10 cellular contexts compared by ENCODE assay signal in the genomic region with DNA sequence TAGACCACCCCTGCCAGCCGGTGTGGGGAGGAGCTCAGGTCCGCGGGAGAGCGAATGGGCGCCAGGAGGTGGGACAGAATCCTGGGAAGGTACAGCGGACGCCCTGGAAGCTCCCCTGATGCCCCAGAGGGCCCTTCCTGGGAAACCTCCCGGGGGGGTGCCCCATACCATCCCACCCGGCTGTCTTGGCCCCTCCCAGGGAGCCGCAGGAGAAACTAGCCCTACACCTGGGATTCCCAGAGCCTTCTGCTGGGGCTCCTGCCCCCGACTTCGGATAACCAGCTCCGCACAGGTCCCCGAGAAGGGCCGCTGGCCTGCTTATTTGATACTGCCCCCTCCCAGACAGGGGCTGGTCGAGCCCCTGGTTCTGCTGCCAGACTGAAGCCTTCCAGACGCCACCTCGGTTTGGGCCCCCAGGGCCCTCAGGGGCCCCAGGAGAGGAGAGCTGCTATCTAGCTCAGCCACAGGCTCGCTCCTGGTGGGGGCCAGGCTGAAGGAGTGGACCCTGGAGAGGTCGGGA. TPM values are rescaled to one million over a fixed set of nuclear protein-coding genes. Genes with fewer than 3 reads are reported as not detected.
DNase-seq lines count a peak whose midpoint lies in the region; FAIRE-seq and TF ChIP-seq lines count a peak whose summit lies in the region.
"Had no signal": no experiment of that assay in that cellular context is flagged by ENCODE, and none has a peak within 500 bp of the region (broad histone marks: within the 10 kb centered on the region; RNA-seq: fewer than 3 reads in every experiment).

No MANE protein-coding gene starts in this region.

- H3K27ac ChIP-seq in BLaER1 treated with 17β-estradiol and CSF1 and Interleukin-3, amounts not matched to agents 10 nM and 100 nM: no peak overlapping the region
- H3K27ac ChIP-seq in H9 (ENCODE audit: insufficient read length, low read depth, low read length) (no peak overlapping the region), astrocyte (ENCODE audit: low read depth, low read length) (no peak overlapping the region), neural cell (ENCODE audit: low read length) (no peak overlapping the region), caudate nucleus (ENCODE audit: low read depth, low read length) (no peak overlapping the region)

- H4K8ac ChIP-seq in H9 (replicated peaks; ENCODE audit: insufficient read length, low read depth, low read length): no peak overlapping the region

- TF ChIP-seq RAD21 in neural cell (conservative IDR thresholded peaks at IDR 0.05): no peak

- no peaks in the 10 kb centered on the region for H3F3A ChIP-seq in neural cell (ENCODE audit: insufficient read depth, low read length, poor library complexity, severe bottlenecking)

- H2AK5ac ChIP-seq in H9 (ENCODE audit: insufficient read length, low read length): no peak overlapping the region

- H3K36me3 Mint-ChIP-seq in H9 (ENCODE audit: insufficient read depth in 1 of 3, low read depth in 3 of 3): no peaks in the 10 kb centered on the region; a peak in 1 of 7 replicates
- H3K36me3 Mint-ChIP-seq in astrocyte (ENCODE audit: low read depth, unreplicated experiment): no peaks in the 10 kb centered on the region

- TF ChIP-seq CTCF in H9 (conservative IDR thresholded peaks at IDR 0.05) (no peak), astrocyte (IDR thresholded peaks at IDR 0.05; ENCODE audit: insufficient read depth, low read depth, low read length) (no peak), neural cell (IDR thresholded peaks at IDR 0.05; ENCODE audit: poor library complexity, severe bottlenecking) (no peak), lower leg skin (IDR thresholded peaks at IDR 0.05) (no peak)

- peak overlapping the region in 1 of 11 experiments; percentile 60; a peak in 1 of 22 replicates for H3K9ac ChIP-seq in BLaER1 treated with 17β-estradiol and CSF1 and Interleukin-3, amounts not matched to agents 10 nM and 100 nM
- H3K9ac ChIP-seq in H9 (ENCODE audit: extremely low read depth, insufficient read length, low read length) (no peak overlapping the region), astrocyte (ENCODE audit: low read length) (no peak overlapping the region), neural cell (ENCODE audit: low read length) (peak overlapping the region; percentile 18)

- no peak overlapping the region for H2AFZ ChIP-seq in H9 (ENCODE audit: low read length)
- no peak overlapping the region for H2AFZ ChIP-seq in astrocyte (ENCODE audit: low read depth, low read length)
- no peak overlapping the region for H2AFZ ChIP-seq in neural cell (ENCODE audit: low read depth, low read length)

- H3K27ac Mint-ChIP-seq in H9 (no peak overlapping the region; a peak in 1 of 7 replicates), astrocyte (ENCODE audit: unreplicated experiment) (peak overlapping the region; percentile 53)

- peaks cover 58 to 77% (median 77%) of the 10 kb centered on the region in 11 experiments for H3K27me3 ChIP-seq in BLaER1 treated with 17β-estradiol and CSF1 and Interleukin-3, amounts not matched to agents 10 nM and 100 nM
- peaks cover 58% of the 10 kb centered on the region for H3K27me3 ChIP-seq in H9 (ENCODE audit: insufficient read depth, low read length)
- H3K27me3 ChIP-seq in astrocyte (ENCODE audit: insufficient read depth, low read length): peaks cover 32% of the 10 kb centered on the region
- peaks cover 57% of the 10 kb centered on the region for H3K27me3 ChIP-seq in neural cell (ENCODE audit: insufficient read depth, low read depth, low read length)

- H3K36me3 ChIP-seq in BLaER1 treated with 17β-estradiol and CSF1 and Interleukin-3, amounts not matched to agents 10 nM and 100 nM: peaks cover 0 to 13% (median 6%) of the 10 kb centered on the region in 11 experiments; a peak in 10 of 22 replicates
- H3K36me3 ChIP-seq in astrocyte (ENCODE audit: insufficient read depth, low read length): no peaks in the 10 kb centered on the region
- H3K36me3 ChIP-seq in neural cell (ENCODE audit: insufficient read depth, low read length): no peaks in the 10 kb centered on the region

- no peak overlapping the region for H2BK5ac ChIP-seq in H9 (ENCODE audit: insufficient read length, low read length)

- H3T11ph ChIP-seq in H9 (ENCODE audit: low read length): no peak overlapping the region

- H3K27me3 Mint-ChIP-seq in H9 (ENCODE audit: low read depth): peaks cover 88% of the 10 kb centered on the region
- peaks cover 23% of the 10 kb centered on the region for H3K27me3 Mint-ChIP-seq in astrocyte (ENCODE audit: low read depth, unreplicated experiment)

- peaks cover 0 to 8% (median 0%) of the 10 kb centered on the region in 11 experiments; a peak in 4 of 22 replicates for H3K9me3 ChIP-seq in BLaER1 treated with 17β-estradiol and CSF1 and Interleukin-3, amounts not matched to agents 10 nM and 100 nM (replicated peaks in 1 of 11)
- H3K9me3 ChIP-seq in H9 (ENCODE audit: control insufficient read depth, low read depth, low read length): no peaks in the 10 kb centered on the region
- H3K9me3 ChIP-seq in astrocyte (ENCODE audit: insufficient read depth, low read depth, low read length): no peaks in the 10 kb centered on the region
- no peaks in the 10 kb centered on the region for H3K9me3 ChIP-seq in neural cell (ENCODE audit: low read length)

- H3K14ac ChIP-seq in H9 (ENCODE audit: insufficient read depth, low read length): no peak overlapping the region

- peaks cover 32% of the 10 kb centered on the region for H3K23me2 ChIP-seq in H9 (ENCODE audit: insufficient read length, low read depth, low read length, poor library complexity, severe bottlenecking)

- no peaks in the 10 kb centered on the region for H3K79me1 ChIP-seq in H9 (ENCODE audit: insufficient read depth, low read depth, low read length, poor library complexity, severe bottlenecking)

- H4K5ac ChIP-seq in H9 (ENCODE audit: insufficient read length, low read depth, low read length): no peak overlapping the region

- H3K4me1 Mint-ChIP-seq in H9 (peaks cover 21 to 30% of the 10 kb centered on the region in 2 experiments), astrocyte (ENCODE audit: low read depth, unreplicated experiment) (peaks cover 2% of the 10 kb centered on the region)

- no peak overlapping the region for H3K23ac ChIP-seq in H9 (ENCODE audit: insufficient read length, low read depth, low read length)

- WGBS in H9 (ENCODE audit: extremely low coverage, insufficient read length, low lambda C conversion rate): no CpG with 5 or more reads among the region's 20 CpGs
- WGBS in lower leg skin, 2 donors: 10 to 24% methylated on average over 14 to 19 of the region's 20 CpGs

- no peak for TF ChIP-seq EP300 in neural cell (conservative IDR thresholded peaks at IDR 0.05; ENCODE audit: poor library complexity, severe bottlenecking)

- H3K9me3 Mint-ChIP-seq in H9: peaks cover 2 to 5% of the 10 kb centered on the region in 2 experiments; a peak in 1 of 5 replicates
- peaks cover 4% of the 10 kb centered on the region for H3K9me3 Mint-ChIP-seq in astrocyte (ENCODE audit: unreplicated experiment)

- H3K4me3 ChIP-seq in BLaER1 treated with 17β-estradiol and CSF1 and Interleukin-3, amounts not matched to agents 10 nM and 100 nM: peak overlapping the region in 4 of 10 experiments; percentile 44 to 69 (median 58); a peak in 5 of 20 replicates
- H3K4me3 ChIP-seq in astrocyte (ENCODE audit: insufficient read depth, low read depth, low read length) (no peak overlapping the region), neural cell (ENCODE audit: low read length) (no peak overlapping the region), lower leg skin (ENCODE audit: low read depth, poor library complexity, severe bottlenecking) (no peak overlapping the region)

- no peak overlapping the region for H3K56ac ChIP-seq in H9 (ENCODE audit: insufficient read length, low read depth, low read length)

- no peak overlapping the region for H3K4ac ChIP-seq in H9 (ENCODE audit: low read depth, low read length)

- no peak overlapping the region for H4K91ac ChIP-seq in H9 (ENCODE audit: insufficient read length, low read depth, low read length)

- peaks cover 11 to 73% (median 66%) of the 10 kb centered on the region in 11 experiments for H4K20me1 ChIP-seq in BLaER1 treated with 17β-estradiol and CSF1 and Interleukin-3, amounts not matched to agents 10 nM and 100 nM
- H4K20me1 ChIP-seq in H9 (ENCODE audit: control insufficient read depth, insufficient read depth, insufficient read length) (no peaks in the 10 kb centered on the region), astrocyte (ENCODE audit: insufficient read depth, low read length) (peaks cover 14% of the 10 kb centered on the region), neural cell (ENCODE audit: insufficient read depth) (peaks cover 10% of the 10 kb centered on the region)

- DNase-seq in H9: peak; percentile 75
- no peak for DNase-seq in astrocyte (ENCODE audit: low read depth)
- DNase-seq in NOMO-1 treated with dmso at 0.1 percent for 144 hours (lab: John Stamatoyannopoulos, UW; ENCODE audit: unreplicated experiment): no peak
- no peak for DNase-seq in lower leg skin (ENCODE audit: low spot score in 2 of 2)
- no peak for DNase-seq in AG20443 (ENCODE audit: low spot score)
- no peak for DNase-seq in caudate nucleus (lab: John Stamatoyannopoulos, UW)
- DNase-seq: effector CD4-positive, alpha-beta T cell had no signal

- peak overlapping the region; percentile 82 to 96 (median 93); a peak in 20 of 22 replicates for H3K4me2 ChIP-seq in BLaER1 treated with 17β-estradiol and CSF1 and Interleukin-3, amounts not matched to agents 10 nM and 100 nM
- H3K4me2 ChIP-seq in H9 (ENCODE audit: insufficient read depth, insufficient read length, low read length) (no peak overlapping the region), astrocyte (ENCODE audit: low read length) (peak overlapping the region; percentile 87), neural cell (ENCODE audit: low read length) (no peak overlapping the region)

- H3K4me3 Mint-ChIP-seq in H9 (peak overlapping the region in 1 of 2 experiments; percentile 72; a peak in 3 of 5 replicates), astrocyte (ENCODE audit: unreplicated experiment) (no peak overlapping the region)

- TF ChIP-seq POLR2A in lower leg skin (IDR thresholded peaks at IDR 0.05): no peak

- FAIRE-seq in astrocyte (lab: Jason Lieb, UNC): no peak
- FAIRE-seq: GM12891 had no signal

- H2BK15ac ChIP-seq in H9 (ENCODE audit: low read depth, low read length): no peak overlapping the region

- H3K18ac ChIP-seq in H9 (ENCODE audit: insufficient read length, low read depth, low read length): no peak overlapping the region

- no peak overlapping the region for H2BK20ac ChIP-seq in H9 (ENCODE audit: low read depth, low read length, poor library complexity, severe bottlenecking)

- no peak overlapping the region for H2BK12ac ChIP-seq in H9 (ENCODE audit: insufficient read length, low read depth, low read length)

- no peaks in the 10 kb centered on the region for H3K79me2 ChIP-seq in H9 (ENCODE audit: insufficient read depth, low read length)
- peaks cover 12% of the 10 kb centered on the region for H3K79me2 ChIP-seq in astrocyte (ENCODE audit: insufficient read depth, low read length)
- H3K79me2 ChIP-seq in neural cell (replicated peaks; ENCODE audit: insufficient read depth, low read length): peaks cover 7% of the 10 kb centered on the region

- intact Hi-C loops in lower leg skin (cut with DNase I; ENCODE audit: low total_unique reads): loop anchor here (2.0 kb wide), 1 partner anchor 43 kb away; no protein-coding TSS in a partner anchor

- H2BK120ac ChIP-seq in H9 (ENCODE audit: low read depth, low read length, poor library complexity, severe bottlenecking): no peak overlapping the region

- H3K9me2 ChIP-seq in neural cell (ENCODE audit: insufficient read depth, low read length): no peaks in the 10 kb centered on the region

- peaks cover 52 to 76% (median 63%) of the 10 kb centered on the region in 10 experiments for H3K4me1 ChIP-seq in BLaER1 treated with 17β-estradiol and CSF1 and Interleukin-3, amounts not matched to agents 10 nM and 100 nM
- no peaks in the 10 kb centered on the region for H3K4me1 ChIP-seq in H9 (ENCODE audit: insufficient read depth, low read length)
- H3K4me1 ChIP-seq in astrocyte (ENCODE audit: insufficient read depth, low read length): peaks cover 12% of the 10 kb centered on the region

RNA-seq across cellular contexts. Expression of gene CBX4, which starts 3.0 kb away (rescaled TPM):
- total RNA-seq in H9 (2021) (5.1 and 6.2 TPM in 2 replicates), astrocyte (12.6 and 16.9 TPM in 2 replicates), lower leg skin (10 to 100 TPM; 30.2 to 35.6 (median 32.2) TPM)
- polyA plus RNA-seq in neural cell: 31.9 and 34.6 TPM in 2 replicates
- 43.3 and 45.8 TPM in 2 replicates for polyA minus RNA-seq in neural cell

RNA-seq across cellular contexts. Expression of gene CBX8, which starts 45.3 kb away (rescaled TPM):
- total RNA-seq in H9 (2021) (1.2 and 2.9 TPM in 2 replicates), astrocyte (2.5 and 3.4 TPM in 2 replicates), lower leg skin (1 to 10 TPM; 1.9 to 4.7 (median 4.2) TPM)
- polyA plus RNA-seq in neural cell: 15.4 and 27.6 TPM in 2 replicates
- 26.4 and 33.8 TPM in 2 replicates for polyA minus RNA-seq in neural cell

Comparison
In these comparisons a context has a peak if more than half of its experiments do, and no peak if none do; other contexts are left out.
1. H3K4me2 ChIP-seq: peak in BLaER1 treated with 17β-estradiol and CSF1 and Interleukin-3, amounts not matched to agents 10 nM and 100 nM (11 of 11) and astrocyte (single experiment); none in H9 (single experiment) and neural cell (single experiment).